26 cellular contexts compared by ENCODE assay signal in genomic region chr12:125093681-125094025, GRCh38. TPM values are rescaled to one million over a fixed set of nuclear protein-coding genes. Genes with fewer than 3 reads are reported as not detected.
DNase-seq lines count a peak whose midpoint lies in the region; ATAC-seq, FAIRE-seq and TF ChIP-seq lines count a peak whose summit lies in the region.
"Had no signal": no experiment of that assay in that cellular context is flagged by ENCODE, and none has a peak within 500 bp of the region (broad histone marks: within the 10 kb centered on the region; RNA-seq: fewer than 3 reads in every experiment).

No MANE protein-coding gene starts in this region.

- TF ChIP-seq EP300 in H1 (IDR thresholded peaks at IDR 0.05; ENCODE audit: borderline replicate concordance in 1 of 2, low read depth in 2 of 2, low read length in 2 of 2), result no peak

- no peak for DNase-seq in SJCRH30
- DNase-seq in H1 (ENCODE audit: low read depth in 1 of 2, low spot score in 2 of 2), result no peak
- DNase-seq in naive thymus-derived CD4-positive, alpha-beta T cell, result no peak
- DNase-seq in DMS79 treated with DMSO at 0.1 percent for 48 hours (lab: John Stamatoyannopoulos, UW), result no peak
- DNase-seq in effector memory CD8-positive, alpha-beta T cell, result no peak
- no peak for DNase-seq in T1000 (lab: John Stamatoyannopoulos, UW)
- DNase-seq: activated CD4-positive, alpha-beta T cell treated with anti-CD3 and anti-CD28 coated beads for 36 hours; activated CD8-positive, alpha-beta T cell treated with anti-CD3 and anti-CD28 coated beads, Interleukin-2, amount 10 ng/mL, durations not matched to agents 7 days and 5 days; activated naive CD4-positive, alpha-beta T cell treated with anti-CD3 and anti-CD28 coated beads, Interleukin-2, amount 50 U/mL, for 16 hours; GDM1; islet precursor cell; mesenchymal stem cell; naive B cell; NCI-H1436 treated with DMSO at 0.1 percent for 48 hours; NCI-H2081 treated with DMSO at 0.1 percent for 48 hours; NCI-H748 treated with DMSO at 0.1 percent for 48 hours; stimulated activated naive CD4-positive, alpha-beta T cell; testis had no signal

- no peak for FAIRE-seq in H1 (lab: Jason Lieb, UNC)
- FAIRE-seq: small intestine had no signal

- no peak overlapping the region for H3K14ac ChIP-seq in H1 (ENCODE audit: insufficient read length)

- H3K4me3 ChIP-seq in SJCRH30 (no peak overlapping the region), H1 (ENCODE audit: extremely low read depth in 1 of 4, insufficient read depth in 2 of 4, low read depth in 3 of 4, low read length in 4 of 4) (no peak overlapping the region)
- H3K4me3 ChIP-seq in naive thymus-derived CD4-positive, alpha-beta T cell (ENCODE audit: low read length), result no peak overlapping the region
- H3K4me3 ChIP-seq: BLaER1, left lung, testis, vagina had no signal

- no peak overlapping the region for H3K18ac ChIP-seq in H1 (ENCODE audit: extremely low read depth, low read length)

- no peak for TF ChIP-seq RAD21 in H1 (IDR thresholded peaks at IDR 0.05 in 1 of 2, conservative IDR thresholded peaks at IDR 0.05 in 1 of 2; ENCODE audit: low read depth in 2 of 2, low read length in 2 of 2)

- H4K8ac ChIP-seq in H1 (ENCODE audit: extremely low read depth, insufficient read depth, low read length), result peak overlapping the region; percentile 38; the same call in 1 of the 2 replicates

- no peak for TF ChIP-seq CTCF in H1 (IDR thresholded peaks at IDR 0.05; ENCODE audit: control extremely low read depth in 1 of 3, insufficient read depth in 1 of 3, low read depth in 1 of 3, low read length in 3 of 3)

- POLR2A ChIA-PET in H1 (lab: Charles Lee; ENCODE audit: partially characterized antibody), result interaction anchor here (1.9 kb wide), 1 partner anchor 11 kb away, joined by 4 read pairs; no protein-coding TSS in a partner anchor
- POLR2A ChIA-PET in naive thymus-derived CD4-positive, alpha-beta T cell (lab: Charles Lee), result no interaction called here

- peak overlapping the region; percentile 58 for H3K27ac ChIP-seq in SJCRH30
- H3K27ac ChIP-seq in H1 (ENCODE audit: low read depth, low read length), result no peak overlapping the region
- H3K27ac ChIP-seq in naive thymus-derived CD4-positive, alpha-beta T cell (ENCODE audit: low read depth, low read length), result no peak overlapping the region
- H3K27ac ChIP-seq in temporal lobe (ENCODE audit: low read depth, low read length), result peak overlapping the region; percentile 42
- H3K27ac ChIP-seq: left lung, testis, vagina had no signal

- H2BK20ac ChIP-seq in H1 (ENCODE audit: low read length), result no peak overlapping the region

- H3K27ac Mint-ChIP-seq in naive thymus-derived CD4-positive, alpha-beta T cell, result no peak overlapping the region
- no peak overlapping the region for H3K27ac Mint-ChIP-seq in effector memory CD8-positive, alpha-beta T cell
- H3K27ac Mint-ChIP-seq: activated CD4-positive, alpha-beta T cell treated with anti-CD3 and anti-CD28 coated beads for 36 hours; activated CD8-positive, alpha-beta T cell treated with anti-CD3 and anti-CD28 coated beads, Interleukin-2, amount 10 ng/mL, durations not matched to agents 7 days and 5 days; activated T-helper 17 cell treated with anti-CD3 and anti-CD28 coated beads, Interleukin-2, amount 50 U/mL, for 72 hours; naive B cell had no signal

- no peak overlapping the region for H3K4me3 Mint-ChIP-seq in naive thymus-derived CD4-positive, alpha-beta T cell
- no peak overlapping the region for H3K4me3 Mint-ChIP-seq in effector memory CD8-positive, alpha-beta T cell
- H3K4me3 Mint-ChIP-seq: activated CD4-positive, alpha-beta T cell treated with anti-CD3 and anti-CD28 coated beads for 36 hours; activated CD8-positive, alpha-beta T cell treated with anti-CD3 and anti-CD28 coated beads, Interleukin-2, amount 10 ng/mL, durations not matched to agents 7 days and 5 days; activated T-helper 17 cell treated with anti-CD3 and anti-CD28 coated beads, Interleukin-2, amount 50 U/mL, for 72 hours; brain; naive B cell had no signal

- CTCF ChIA-PET in H1 (lab: Charles Lee; ENCODE audit: partially characterized antibody), result interaction anchor here (0.7 kb wide), 1 partner anchor 23 kb away, joined by 3 read pairs; no protein-coding TSS in a partner anchor
- CTCF ChIA-PET in naive thymus-derived CD4-positive, alpha-beta T cell (lab: Charles Lee), result no interaction called here

- H3K23me2 ChIP-seq in H1 (ENCODE audit: low read depth, low read length), result peaks cover 12% of the 10 kb centered on the region; the same call in 1 of the 2 replicates

- no peak overlapping the region for H4K5ac ChIP-seq in H1 (ENCODE audit: insufficient read length, low read depth, low read length)

- intact Hi-C loops in naive thymus-derived CD4-positive, alpha-beta T cell (cut with micrococcal nuclease), result no loop called here

- H3K79me1 ChIP-seq in H1 (ENCODE audit: low read depth, low read length), result peaks cover 10% of the 10 kb centered on the region; the same call in 1 of the 2 replicates

- H3K27me3 ChIP-seq in SJCRH30, result no peaks in the 10 kb centered on the region
- no peaks in the 10 kb centered on the region for H3K27me3 ChIP-seq in H1 (replicated peaks in 1 of 4; ENCODE audit: control insufficient read depth in 3 of 4, extremely low read depth in 1 of 4, insufficient read depth in 3 of 4, low read length in 3 of 4)
- H3K27me3 ChIP-seq in naive thymus-derived CD4-positive, alpha-beta T cell (ENCODE audit: control insufficient read depth in 2 of 2, insufficient read depth in 2 of 2, low read length in 2 of 2), result no peaks in the 10 kb centered on the region
- H3K27me3 ChIP-seq: BLaER1, left lung, testis, vagina had no signal

- no peak overlapping the region for H2BK5ac ChIP-seq in H1 (ENCODE audit: low read depth, low read length)

- H3K36me3 Mint-ChIP-seq in naive thymus-derived CD4-positive, alpha-beta T cell, result peaks cover 4 to 46% (median 8%) of the 10 kb centered on the region in 5 donors
- H3K36me3 Mint-ChIP-seq in effector memory CD8-positive, alpha-beta T cell (ENCODE audit: insufficient read depth), result no peaks in the 10 kb centered on the region
- H3K36me3 Mint-ChIP-seq: naive B cell had no signal

- H3K4ac ChIP-seq in H1 (replicated peaks; ENCODE audit: insufficient read length, low read depth, low read length), result no peak overlapping the region

- no peak overlapping the region for H2BK15ac ChIP-seq in H1 (ENCODE audit: low read length)

- no peaks in the 10 kb centered on the region; a peak in 1 of 4 replicates for H3K79me2 ChIP-seq in H1 (ENCODE audit: control insufficient read depth in 1 of 2, insufficient read depth in 2 of 2, low read length in 2 of 2)

- H4K91ac ChIP-seq in H1 (replicated peaks; ENCODE audit: insufficient read length, low read length), result no peak overlapping the region

- H3K4me1 ChIP-seq in SJCRH30 (peaks cover 15% of the 10 kb centered on the region), H1 (replicated peaks in 1 of 4; ENCODE audit: control insufficient read depth in 3 of 4, insufficient read depth in 4 of 4, low read length in 3 of 4) (no peaks in the 10 kb centered on the region)
- no peaks in the 10 kb centered on the region for H3K4me1 ChIP-seq in naive thymus-derived CD4-positive, alpha-beta T cell (ENCODE audit: control insufficient read depth in 2 of 2, insufficient read depth in 2 of 2, low read length in 2 of 2)
- H3K4me1 ChIP-seq: testis had no signal

- H3K36me3 ChIP-seq in SJCRH30, result peaks cover 39% of the 10 kb centered on the region
- H3K36me3 ChIP-seq in H1 (ENCODE audit: control insufficient read depth in 2 of 4, insufficient read depth in 4 of 4, low read length in 3 of 4), result peaks cover 2 to 19% (median 15%) of the 10 kb centered on the region in 4 experiments; a peak in 6 of 8 replicates
- peaks cover 0 to 48% (median 0%) of the 10 kb centered on the region in 3 experiments for H3K36me3 ChIP-seq in naive thymus-derived CD4-positive, alpha-beta T cell (ENCODE audit: control insufficient read depth in 2 of 3, insufficient read depth in 3 of 3, low read length in 3 of 3)

- H4K20me1 ChIP-seq in H1 (replicated peaks in 1 of 2; ENCODE audit: control insufficient read depth in 1 of 2, insufficient read depth in 2 of 2, low read length in 2 of 2), result peaks cover 6 to 26% of the 10 kb centered on the region in 2 experiments

- 91% methylated on average over 19 of the region's 19 CpGs; no CpG with 5 or more reads in 1 of the 2 experiments for WGBS in H1 (ENCODE audit: extremely low coverage in 1 of 2, insufficient coverage in 1 of 2, insufficient read length in 1 of 2, insufficient replicate concordance in 2 of 2, low coverage in 1 of 2, low lambda C conversion rate in 2 of 2, missing lambda C conversion rate in 1 of 2), 2 experiments

- TF ChIP-seq POLR2A in H1 (IDR thresholded peaks at IDR 0.05; ENCODE audit: control extremely low read depth in 1 of 2, low read depth in 2 of 2, low read length in 2 of 2), result no peak

- H2AFZ ChIP-seq in H1 (ENCODE audit: low read length), result no peak overlapping the region

- H3K56ac ChIP-seq in H1 (replicated peaks; ENCODE audit: insufficient read length, low read depth, low read length), result no peak overlapping the region

- no peaks in the 10 kb centered on the region for H3K9me3 Mint-ChIP-seq in naive thymus-derived CD4-positive, alpha-beta T cell
- H3K9me3 Mint-ChIP-seq in effector memory CD8-positive, alpha-beta T cell, result no peaks in the 10 kb centered on the region
- H3K9me3 Mint-ChIP-seq: activated T-helper 17 cell treated with anti-CD3 and anti-CD28 coated beads, Interleukin-2, amount 50 U/mL, for 72 hours; brain; naive B cell had no signal

- H2BK12ac ChIP-seq in H1 (ENCODE audit: low read depth, low read length), result no peak overlapping the region

- H3K4me2 ChIP-seq in H1 (ENCODE audit: insufficient read depth in 1 of 2, low read depth in 2 of 2, low read length in 2 of 2), result no peak overlapping the region
- H3K4me2 ChIP-seq: BLaER1 had no signal

- no peaks in the 10 kb centered on the region for H3K27me3 Mint-ChIP-seq in naive thymus-derived CD4-positive, alpha-beta T cell
- H3K27me3 Mint-ChIP-seq in effector memory CD8-positive, alpha-beta T cell, result no peaks in the 10 kb centered on the region
- H3K27me3 Mint-ChIP-seq: activated CD4-positive, alpha-beta T cell treated with anti-CD3 and anti-CD28 coated beads for 36 hours; activated T-helper 17 cell treated with anti-CD3 and anti-CD28 coated beads, Interleukin-2, amount 50 U/mL, for 72 hours; naive B cell had no signal

- peak; percentile 18 for ATAC-seq in naive thymus-derived CD4-positive, alpha-beta T cell
- ATAC-seq in effector memory CD8-positive, alpha-beta T cell (replicated peaks), result no peak
- ATAC-seq: activated CD4-positive, alpha-beta T cell treated with anti-CD3 and anti-CD28 coated beads for 36 hours; activated CD8-positive, alpha-beta T cell treated with anti-CD3 and anti-CD28 coated beads, Interleukin-2, amount 10 ng/mL, durations not matched to agents 7 days and 5 days; activated T-helper 17 cell treated with anti-CD3 and anti-CD28 coated beads, Interleukin-2, amount 50 U/mL, for 72 hours; HCT116 had no signal

- H2AK5ac ChIP-seq in H1 (ENCODE audit: low read depth, low read length), result no peak overlapping the region

- no peaks in the 10 kb centered on the region for H3K9me3 ChIP-seq in SJCRH30 (replicated peaks)
- no peaks in the 10 kb centered on the region for H3K9me3 ChIP-seq in H1 (ENCODE audit: insufficient read depth in 2 of 2, low read depth in 1 of 2, low read length in 1 of 2)
- no peaks in the 10 kb centered on the region for H3K9me3 ChIP-seq in naive thymus-derived CD4-positive, alpha-beta T cell (ENCODE audit: control insufficient read depth in 2 of 3, low read length in 3 of 3)
- H3K9me3 ChIP-seq: BLaER1, left lung, testis, vagina had no signal

- H2BK120ac ChIP-seq in H1 (replicated peaks; ENCODE audit: low read depth, low read length), result no peak overlapping the region

- no peak overlapping the region for H3K9ac ChIP-seq in H1 (replicated peaks in 1 of 4; ENCODE audit: extremely low read depth in 1 of 4, low read depth in 3 of 4, low read length in 3 of 4)
- H3K9ac ChIP-seq: BLaER1 had no signal

- peaks cover 0 to 14% (median 8%) of the 10 kb centered on the region in 7 donors for H3K4me1 Mint-ChIP-seq in naive thymus-derived CD4-positive, alpha-beta T cell
- H3K4me1 Mint-ChIP-seq in effector memory CD8-positive, alpha-beta T cell (ENCODE audit: low read depth in 2 of 2), result peaks cover under 1 to 3% of the 10 kb centered on the region in 2 donors
- H3K4me1 Mint-ChIP-seq: activated T-helper 17 cell treated with anti-CD3 and anti-CD28 coated beads, Interleukin-2, amount 50 U/mL, for 72 hours; brain had no signal

- no peak overlapping the region for H3K23ac ChIP-seq in H1 (ENCODE audit: insufficient read length)

RNA-seq across cellular contexts. Expression of gene AACS, which starts 28.4 kb away (rescaled TPM):
- total RNA-seq in SJCRH30 (2014; rRNA removed; shearing (Covaris generic)), result 29.2 and 31.9 TPM in 2 replicates
- 52.4 and 54.6 TPM in 2 replicates for total RNA-seq in H1 (2021; fragmentation: NEBNext Ultra II Directional; extraction: Animal tissue kit (Norgen Biotek cat#: 25700))
- polyA plus RNA-seq in H1 (2011; rRNA removed), result 51.9 and 60.8 TPM in 2 replicates
- polyA plus RNA-seq in H1 (2011; cell fraction: cytosol; rRNA removed), result 40.7 TPM
- 79.8 TPM for polyA plus RNA-seq in H1 (2011; cell fraction: nucleus; rRNA removed)
- 44.6 to 57.4 TPM (median 56.9 TPM) in 4 replicates for polyA plus RNA-seq in H1 (2012, experiment 1 of 2)
- 57.2 TPM for polyA plus RNA-seq in H1 (2012, experiment 2 of 2)
- polyA plus RNA-seq in H1 (2013, experiment 1 of 2), result 26.7 TPM
- polyA plus RNA-seq in H1 (2013, experiment 2 of 2), result 25.2 TPM
- polyA minus RNA-seq in H1 (2011; rRNA and poly(A)+ RNA removed), result 66.1 and 81.3 TPM in 2 replicates
- polyA minus RNA-seq in H1 (2011; cell fraction: cytosol; rRNA and poly(A)+ RNA removed), result 36.7 TPM
- polyA minus RNA-seq in H1 (2011; cell fraction: nucleus; rRNA and poly(A)+ RNA removed), result 35.1 TPM
- total RNA-seq in naive thymus-derived CD4-positive, alpha-beta T cell, result 10 to 100 TPM; 11.6 to 21.7 (median 14.8) TPM
- 10 to 100 TPM; 13.2 to 17.2 TPM for polyA plus RNA-seq in naive thymus-derived CD4-positive, alpha-beta T cell
- total RNA-seq in temporal lobe, result 24.3 TPM

Comparison
In these comparisons a context has a peak if more than half of its experiments do, and no peak if none do; other contexts are left out.
1. H3K27ac ChIP-seq: peak in SJCRH30 (single experiment) and temporal lobe (single experiment); none in H1 (single experiment) and naive thymus-derived CD4-positive, alpha-beta T cell (single experiment).